ENCODE assay signal across 29 cellular contexts in the genomic region with DNA sequence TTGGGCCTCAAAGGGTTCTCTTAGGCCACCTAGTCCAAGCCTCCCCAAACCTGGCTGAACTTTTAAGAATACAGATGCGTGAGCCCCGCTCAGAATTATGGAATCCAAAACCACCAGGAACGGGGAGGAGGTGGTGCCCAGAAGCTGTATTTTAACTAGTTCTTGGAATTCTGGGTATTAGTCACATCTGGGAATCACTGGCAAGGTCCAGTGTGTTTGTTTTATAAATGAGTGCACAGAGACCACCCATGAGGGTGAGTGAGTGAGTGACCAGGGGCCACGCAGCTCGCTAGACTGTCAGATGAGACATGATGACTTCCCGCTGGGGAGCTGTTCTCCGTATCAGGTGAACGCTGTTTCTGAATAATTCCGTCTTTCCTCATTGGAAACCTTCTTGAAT.
"Had no signal": no experiment of that assay in that cellular context is flagged by ENCODE, and none has a peak within 500 bp of the region (broad histone marks: within the 10 kb centered on the region; RNA-seq: fewer than 3 reads in every experiment).

No MANE protein-coding gene starts in this region.

- FAIRE-seq: endometrium, endothelial cell of umbilical vein had no signal

- H3K36me3 ChIP-seq: breast epithelium had no signal

- H3K27ac Mint-ChIP-seq: activated CD4-positive, alpha-beta memory T cell treated with anti-CD3 and anti-CD28 coated beads, Interleukin-2, amount 10 ng/mL, durations not matched to agents 7 days and 5 days; activated CD4-positive, alpha-beta T cell treated with anti-CD3 and anti-CD28 coated beads, Interleukin-2, amount 10 ng/mL, durations not matched to agents 7 days and 5 days; activated naive CD4-positive, alpha-beta T cell treated with anti-CD3 and anti-CD28 coated beads, Interleukin-2, amount 10 ng/mL, durations not matched to agents 7 days and 5 days; activated naive CD8-positive, alpha-beta T cell treated with anti-CD3 and anti-CD28 coated beads, Interleukin-2, amount 10 ng/mL, durations not matched to agents 7 days and 5 days; activated T-cell treated with anti-CD3 and anti-CD28 coated beads, Interleukin-2, amount 50 U/mL, for 24 hours; activated T-cell treated with anti-CD3 and anti-CD28 coated beads, Interleukin-2, amount 50 U/mL, for 72 hours; brain had no signal

- H3K4me1 ChIP-seq: ascending aorta, breast epithelium, colonic mucosa, esophagus squamous epithelium, gastroesophageal sphincter had no signal

- H3K27me3 Mint-ChIP-seq: activated CD4-positive, alpha-beta memory T cell treated with anti-CD3 and anti-CD28 coated beads, Interleukin-2, amount 10 ng/mL, durations not matched to agents 7 days and 5 days; activated CD4-positive, alpha-beta T cell treated with anti-CD3 and anti-CD28 coated beads, Interleukin-2, amount 10 ng/mL, durations not matched to agents 7 days and 5 days; activated naive CD4-positive, alpha-beta T cell treated with anti-CD3 and anti-CD28 coated beads, Interleukin-2, amount 10 ng/mL, durations not matched to agents 7 days and 5 days; activated naive CD8-positive, alpha-beta T cell treated with anti-CD3 and anti-CD28 coated beads, Interleukin-2, amount 10 ng/mL, durations not matched to agents 7 days and 5 days; activated T-cell treated with anti-CD3 and anti-CD28 coated beads, Interleukin-2, amount 50 U/mL, for 24 hours; brain had no signal

- DNase-seq: activated CD4-positive, alpha-beta memory T cell treated with anti-CD3 and anti-CD28 coated beads, Interleukin-2, amount 10 ng/mL, durations not matched to agents 7 days and 5 days; activated CD4-positive, alpha-beta T cell treated with anti-CD3 and anti-CD28 coated beads for 1 hour; activated CD4-positive, alpha-beta T cell treated with anti-CD3 and anti-CD28 coated beads for 4 hours; activated CD4-positive, alpha-beta T cell treated with anti-CD3 and anti-CD28 coated beads, Interleukin-2, amount 10 ng/mL, durations not matched to agents 7 days and 5 days; activated CD4-positive, alpha-beta T cell treated with anti-CD3 and anti-CD28 coated beads, Interleukin-2, amount 50 U/mL, for 4 hours; activated CD8-positive, alpha-beta memory T cell treated with anti-CD3 and anti-CD28 coated beads, Interleukin-2, amount 50 U/mL, for 48 hours; activated gamma-delta T cell; activated naive CD4-positive, alpha-beta T cell; activated naive CD4-positive, alpha-beta T cell treated with anti-CD3 and anti-CD28 coated beads, Interleukin-2, amount 10 ng/mL, durations not matched to agents 7 days and 5 days; activated naive CD8-positive, alpha-beta T cell treated with anti-CD3 and anti-CD28 coated beads, Interleukin-2, amount 10 ng/mL, durations not matched to agents 7 days and 5 days; activated T-cell treated with anti-CD3 and anti-CD28 coated beads for 4 hours; activated T-cell treated with anti-CD3 and anti-CD28 coated beads, Interleukin-2, amount 50 U/mL, for 24 hours; activated T-cell treated with anti-CD3 and anti-CD28 coated beads, Interleukin-2, amount 50 U/mL, for 72 hours; central memory CD4-positive, alpha-beta T cell; cerebellar nuclear complex; colonic mucosa; effector CD8-positive, alpha-beta T cell; esophagus squamous epithelium; foreskin melanocyte; T-helper 2 cell had no signal

- H3K9me3 ChIP-seq: ascending aorta, breast epithelium, colonic mucosa, esophagus squamous epithelium, gastroesophageal sphincter had no signal

- ATAC-seq: activated naive CD4-positive, alpha-beta T cell treated with anti-CD3 and anti-CD28 coated beads, Interleukin-2, amount 50 U/mL, for 72 hours; activated T-cell treated with anti-CD3 and anti-CD28 coated beads, Interleukin-2, amount 50 U/mL, for 72 hours; gastroesophageal sphincter had no signal

- H3K27me3 ChIP-seq: ascending aorta, breast epithelium, cardiac muscle cell, colonic mucosa, esophagus squamous epithelium, gastroesophageal sphincter had no signal

- H3K27ac ChIP-seq: ascending aorta, breast epithelium, cardiac muscle cell, colonic mucosa, epithelial cell of prostate, esophagus squamous epithelium, gastroesophageal sphincter had no signal

- H3K4me3 ChIP-seq: ascending aorta, breast epithelium, cardiac muscle cell, colonic mucosa, esophagus squamous epithelium, gastroesophageal sphincter had no signal

- H3K4me3 Mint-ChIP-seq: activated CD4-positive, alpha-beta memory T cell treated with anti-CD3 and anti-CD28 coated beads, Interleukin-2, amount 10 ng/mL, durations not matched to agents 7 days and 5 days; activated CD4-positive, alpha-beta T cell treated with anti-CD3 and anti-CD28 coated beads, Interleukin-2, amount 10 ng/mL, durations not matched to agents 7 days and 5 days; activated naive CD4-positive, alpha-beta T cell treated with anti-CD3 and anti-CD28 coated beads, Interleukin-2, amount 10 ng/mL, durations not matched to agents 7 days and 5 days; activated naive CD8-positive, alpha-beta T cell treated with anti-CD3 and anti-CD28 coated beads, Interleukin-2, amount 10 ng/mL, durations not matched to agents 7 days and 5 days; activated T-cell treated with anti-CD3 and anti-CD28 coated beads, Interleukin-2, amount 50 U/mL, for 24 hours; activated T-cell treated with anti-CD3 and anti-CD28 coated beads, Interleukin-2, amount 50 U/mL, for 72 hours; brain had no signal

- H3K9me3 Mint-ChIP-seq: activated CD4-positive, alpha-beta memory T cell treated with anti-CD3 and anti-CD28 coated beads, Interleukin-2, amount 10 ng/mL, durations not matched to agents 7 days and 5 days; activated CD4-positive, alpha-beta T cell treated with anti-CD3 and anti-CD28 coated beads, Interleukin-2, amount 10 ng/mL, durations not matched to agents 7 days and 5 days; activated naive CD4-positive, alpha-beta T cell treated with anti-CD3 and anti-CD28 coated beads, Interleukin-2, amount 10 ng/mL, durations not matched to agents 7 days and 5 days; activated naive CD4-positive, alpha-beta T cell treated with anti-CD3 and anti-CD28 coated beads, Interleukin-2, amount 50 U/mL, for 72 hours; activated naive CD8-positive, alpha-beta T cell treated with anti-CD3 and anti-CD28 coated beads, Interleukin-2, amount 10 ng/mL, durations not matched to agents 7 days and 5 days; activated T-cell treated with anti-CD3 and anti-CD28 coated beads, Interleukin-2, amount 50 U/mL, for 24 hours; activated T-cell treated with anti-CD3 and anti-CD28 coated beads, Interleukin-2, amount 50 U/mL, for 72 hours; brain had no signal
